13 cellular contexts compared by ENCODE assay signal in the genomic region with DNA sequence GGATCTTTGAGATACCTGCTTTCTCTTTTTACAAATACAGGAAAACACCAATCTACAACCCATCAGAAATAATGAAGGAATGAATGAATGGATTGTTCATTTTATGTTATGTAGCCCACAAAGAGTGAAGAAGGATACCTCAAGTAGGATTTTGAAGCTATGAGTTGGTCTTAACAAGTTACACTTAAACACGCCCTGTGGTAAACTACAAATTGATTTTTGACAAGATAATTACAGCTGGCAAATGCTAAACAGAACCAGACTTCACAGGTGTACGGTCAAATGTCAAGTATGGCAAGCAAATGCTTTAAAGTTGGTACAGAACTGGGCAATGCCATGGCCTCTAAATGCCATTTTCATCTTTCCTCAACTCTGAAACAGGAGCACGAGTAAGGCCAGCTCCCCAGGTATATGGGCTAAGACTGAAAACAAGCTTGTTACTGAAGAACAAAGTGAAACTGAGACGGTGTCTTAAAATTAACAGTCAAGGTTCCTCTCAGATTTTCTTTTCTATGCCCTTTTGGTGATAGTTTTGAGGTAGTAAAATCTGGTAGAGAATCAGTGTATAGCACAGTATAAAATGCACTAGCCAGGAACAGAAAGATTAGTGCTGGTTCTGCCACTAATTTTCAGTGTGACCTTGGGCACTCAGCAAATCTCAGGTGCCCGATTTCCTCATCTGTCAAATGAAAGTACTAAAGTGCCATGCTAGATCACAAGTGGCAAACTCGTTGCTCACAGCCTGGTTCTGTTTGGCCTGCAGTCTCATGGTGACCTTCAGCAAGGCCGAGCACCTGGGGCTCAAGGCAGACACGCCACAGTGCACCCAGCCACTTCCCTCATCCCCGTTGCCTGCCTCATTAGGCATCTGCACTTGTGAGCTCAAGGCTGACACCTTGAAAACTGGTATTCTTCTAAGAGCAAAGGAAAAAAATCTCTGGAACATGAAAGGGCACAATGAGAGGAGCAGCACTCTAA. TPM values are rescaled to one million over a fixed set of nuclear protein-coding genes. Genes with fewer than 3 reads are reported as not detected.
A peak's percentile ranks its signal among the peaks of the same experiment; 100 is the strongest.
DNase-seq lines count a peak whose midpoint lies in the region; ATAC-seq, FAIRE-seq and TF ChIP-seq lines count a peak whose summit lies in the region.
"Had no signal": no experiment of that assay in that cellular context is flagged by ENCODE, and none has a peak within 500 bp of the region (broad histone marks: within the 10 kb centered on the region; RNA-seq: fewer than 3 reads in every experiment).

No MANE protein-coding gene starts in this region.

- peaks cover 45% of the 10 kb centered on the region for H3K36me3 Mint-ChIP-seq in CD4-positive, CD25-positive, alpha-beta regulatory T cell
- H3K36me3 Mint-ChIP-seq in IgD-negative memory B cell, result peaks cover 10% of the 10 kb centered on the region

- H3K36me3 ChIP-seq in CD4-positive, CD25-positive, alpha-beta regulatory T cell (ENCODE audit: control insufficient read depth, insufficient read depth, low read length), result peaks cover 23% of the 10 kb centered on the region
- no peaks in the 10 kb centered on the region for H3K36me3 ChIP-seq in endocrine pancreas (ENCODE audit: control insufficient read depth, insufficient read depth, low read length)

- H3K4me3 ChIP-seq in CD4-positive, CD25-positive, alpha-beta regulatory T cell (ENCODE audit: low read depth, low read length), result peak overlapping the region; percentile 79
- H3K4me3 ChIP-seq in endocrine pancreas (ENCODE audit: control insufficient read depth, insufficient read depth, low read length), result peak overlapping the region; percentile 14
- H3K4me3 ChIP-seq: upper lobe of left lung had no signal

- peak overlapping the region; percentile 79 to 88 (median 83) for H3K4me3 Mint-ChIP-seq in CD4-positive, CD25-positive, alpha-beta regulatory T cell
- peak overlapping the region; percentile 10 to 81 (median 32) for H3K4me3 Mint-ChIP-seq in IgD-negative memory B cell

- DNase-seq in CD4-positive, CD25-positive, alpha-beta regulatory T cell, result peak in 2 of 3 donors; percentile 29 to 56
- DNase-seq in GM19239 (ENCODE audit: insufficient read length, low spot score) (no peak), D721Med (ENCODE audit: insufficient read length, low spot score) (no peak), G401 (ENCODE audit: low spot score) (no peak)
- DNase-seq: Caco-2; NCI-H1105 treated with DMSO at 0.1 percent for 48 hours; SHP77; stimulated activated CD4-positive, alpha-beta T cell treated with anti-CD3 and anti-CD28 coated beads, Interleukin-4, amount 100 ng/mL, for 24 hours; upper lobe of left lung had no signal

- H3K27me3 ChIP-seq in CD4-positive, CD25-positive, alpha-beta regulatory T cell (ENCODE audit: control insufficient read depth, insufficient read depth, low read length), result no peaks in the 10 kb centered on the region
- H3K27me3 ChIP-seq in endocrine pancreas (ENCODE audit: control insufficient read depth, insufficient read depth, low read length), result no peaks in the 10 kb centered on the region
- H3K27me3 ChIP-seq: upper lobe of left lung had no signal

- H3K9me3 ChIP-seq in CD4-positive, CD25-positive, alpha-beta regulatory T cell (ENCODE audit: control insufficient read depth in 2 of 2, low read length in 2 of 2), result no peaks in the 10 kb centered on the region
- H3K9me3 ChIP-seq in endocrine pancreas (ENCODE audit: control insufficient read depth, low read length), result no peaks in the 10 kb centered on the region
- H3K9me3 ChIP-seq: Caco-2, upper lobe of left lung had no signal

- peak; percentile 13 to 17 for ATAC-seq in CD4-positive, CD25-positive, alpha-beta regulatory T cell (ENCODE audit: low read depth in 2 of 2)
- ATAC-seq in GM21423 (IDR thresholded peaks at IDR 0.05; ENCODE audit: unreplicated experiment) (no peak), GM18517 (IDR thresholded peaks at IDR 0.05; ENCODE audit: unreplicated experiment) (no peak)

- no peaks in the 10 kb centered on the region for H3K9me3 Mint-ChIP-seq in CD4-positive, CD25-positive, alpha-beta regulatory T cell
- H3K9me3 Mint-ChIP-seq in IgD-negative memory B cell, result no peaks in the 10 kb centered on the region

- H3K27ac ChIP-seq in CD4-positive, CD25-positive, alpha-beta regulatory T cell (ENCODE audit: insufficient read depth, low read length, poor library complexity, severe bottlenecking), result peak overlapping the region; percentile 80
- H3K27ac ChIP-seq: upper lobe of left lung had no signal

- FAIRE-seq in GM19239 (lab: Jason Lieb, UNC) (peak; percentile 84), D721Med (lab: Jason Lieb, UNC) (no peak)

- H3K27me3 Mint-ChIP-seq in CD4-positive, CD25-positive, alpha-beta regulatory T cell, result no peaks in the 10 kb centered on the region
- no peaks in the 10 kb centered on the region for H3K27me3 Mint-ChIP-seq in IgD-negative memory B cell

- no peak overlapping the region for H3K9ac ChIP-seq in endocrine pancreas (ENCODE audit: control insufficient read depth, insufficient read depth, low read length)

- in situ Hi-C loops in G401 (cut with HindIII; ENCODE audit: low sequenced_read_pairs), result no loop called here

- H3K4me1 ChIP-seq in CD4-positive, CD25-positive, alpha-beta regulatory T cell (ENCODE audit: control insufficient read depth, insufficient read depth, low read length, poor library complexity, severe bottlenecking), result peaks cover 37% of the 10 kb centered on the region
- peaks cover 11% of the 10 kb centered on the region for H3K4me1 ChIP-seq in endocrine pancreas (ENCODE audit: control insufficient read depth, insufficient read depth, low read length)
- H3K4me1 ChIP-seq: Caco-2, upper lobe of left lung had no signal

- TF ChIP-seq CTCF in D721Med (IDR thresholded peaks at IDR 0.05; ENCODE audit: insufficient read depth, missing control alignments), result no peak

- peak overlapping the region; percentile 94 to 98 (median 95) for H3K27ac Mint-ChIP-seq in CD4-positive, CD25-positive, alpha-beta regulatory T cell
- H3K27ac Mint-ChIP-seq in IgD-negative memory B cell, result peak overlapping the region; percentile 67 to 90 (median 81)

- peaks cover 33 to 61% (median 49%) of the 10 kb centered on the region in 4 donors for H3K4me1 Mint-ChIP-seq in CD4-positive, CD25-positive, alpha-beta regulatory T cell
- H3K4me1 Mint-ChIP-seq in IgD-negative memory B cell, result peaks cover 28 to 31% (median 30%) of the 10 kb centered on the region in 3 donors

RNA-seq across cellular contexts. Expression of a gene that starts 9.5 kb away (rescaled TPM):
- total RNA-seq in CD4-positive, CD25-positive, alpha-beta regulatory T cell, result 22.9 TPM
- 10 to 100 TPM; 77.4 to 88.2 (median 82.6) TPM for polyA plus RNA-seq in CD4-positive, CD25-positive, alpha-beta regulatory T cell
- 57.7 TPM for polyA plus RNA-seq in IgD-negative memory B cell
- total RNA-seq in G401 (2014; rRNA removed; shearing (Covaris generic)), result 160 and 177 TPM in 2 replicates

RNA-seq across cellular contexts. Expression of a gene that starts 39.2 kb away (rescaled TPM):
- 17.5 TPM for total RNA-seq in CD4-positive, CD25-positive, alpha-beta regulatory T cell
- polyA plus RNA-seq in CD4-positive, CD25-positive, alpha-beta regulatory T cell, result 10 to 100 TPM; 16.9 to 21.9 (median 19.5) TPM
- 23.1 TPM for polyA plus RNA-seq in IgD-negative memory B cell
- 14.6 and 25.1 TPM in 2 replicates for total RNA-seq in G401 (2014; rRNA removed; shearing (Covaris generic))

Comparison
In these comparisons a context has a peak if more than half of its experiments do, and no peak if none do; other contexts are left out.
1. ATAC-seq: peak in CD4-positive, CD25-positive, alpha-beta regulatory T cell (2 of 2); none in GM21423 (single experiment) and GM18517 (single experiment).
2. DNase-seq: peak in CD4-positive, CD25-positive, alpha-beta regulatory T cell (2 of 3); none in GM19239 (single experiment), D721Med (single experiment) and G401 (single experiment).